ENCODE assay signal across 8 cellular contexts in the genomic region with DNA sequence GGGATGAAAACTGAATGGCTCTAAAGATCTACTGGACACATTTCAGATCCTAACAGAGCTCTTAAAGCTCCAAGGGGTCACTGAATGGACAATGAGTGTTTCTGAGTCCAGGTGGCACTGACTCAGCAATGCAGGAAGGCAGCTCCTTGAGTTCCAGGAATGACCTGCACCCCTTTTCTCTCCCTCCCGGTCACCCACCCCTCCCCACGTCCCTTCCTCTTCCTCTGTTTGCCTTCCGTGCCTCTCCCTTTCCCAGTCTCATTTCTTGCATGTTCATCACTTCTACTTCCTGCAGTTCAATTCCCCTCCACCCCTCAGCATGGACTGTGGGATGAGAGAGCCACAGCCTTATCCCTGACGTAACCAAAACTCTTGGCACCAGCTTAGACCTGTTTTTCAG.
DNase-seq lines count a peak whose midpoint lies in the region; ATAC-seq and TF ChIP-seq lines count a peak whose summit lies in the region.
"Not testable (repeated sequence)": the region's sequence is repeated elsewhere in the genome, so short reads cannot be mapped to it uniquely, and the experiment has no call there.

No MANE protein-coding gene starts in this region.

- H3K27me3 ChIP-seq in PC-9 (ENCODE audit: insufficient read depth, low read depth); right lobe of liver: not testable (repeated sequence)

- peak overlapping the region; percentile 39 for H3K27ac Mint-ChIP-seq in glutamatergic neuron (ENCODE audit: unreplicated experiment)

- H3K27me3 Mint-ChIP-seq in glutamatergic neuron (ENCODE audit: unreplicated experiment) = peaks cover 18% of the 10 kb centered on the region

- not testable (repeated sequence) for H3K4me3 Mint-ChIP-seq in glutamatergic neuron (ENCODE audit: unreplicated experiment)

- not testable (repeated sequence) for H3K79me2 ChIP-seq in PC-9 (ENCODE audit: low read depth)

- not testable (repeated sequence) for H3K9me3 ChIP-seq in PC-9 (ENCODE audit: insufficient read depth, low read depth); right lobe of liver

- H3K4me2 ChIP-seq in PC-9 = peak overlapping the region; percentile 57

- not testable (repeated sequence) for BruUV-seq in PC-9 (replicated peaks; lab: Mats Ljungman, UMichigan)

- intact Hi-C loops in PC-9 (cut with micrococcal nuclease; ENCODE audit: unreplicated experiment); left ventricle myocardium superior (cut with micrococcal nuclease); right lobe of liver (cut with DNase I): not testable (repeated sequence)

- DNase-seq in HT1080 (ENCODE audit: low read depth) (peak; percentile 15), PC-9 (peak; percentile 74 to 94), astrocyte of the hippocampus (ENCODE audit: low read depth, low spot score) (peak; percentile 17), dermis blood vessel endothelial cell (peak; percentile 69), renal cortical epithelial cell (ENCODE audit: low read depth) (peak; percentile 78)
- not testable (repeated sequence) for DNase-seq in glutamatergic neuron, left ventricle myocardium superior, right lobe of liver

- H3K9me2 ChIP-seq in PC-9 (ENCODE audit: insufficient read depth) = not testable (repeated sequence)

- peaks cover 33% of the 10 kb centered on the region for H3K4me1 Mint-ChIP-seq in glutamatergic neuron (ENCODE audit: low read depth, unreplicated experiment)

- WGBS in right lobe of liver (ENCODE audit: insufficient coverage, low coverage, low lambda C conversion rate, missing lambda C conversion rate) = 18% methylated on average over 4 of the region's 4 CpGs

- not testable (repeated sequence) for TF ChIP-seq CTCF in PC-9 (conservative IDR thresholded peaks at IDR 0.05); glutamatergic neuron (IDR thresholded peaks at IDR 0.05; ENCODE audit: partially characterized antibody, unreplicated experiment); right lobe of liver (IDR thresholded peaks at IDR 0.05)

- peak; percentile 59 for ATAC-seq in left ventricle myocardium superior
- ATAC-seq in right lobe of liver = peak; percentile 38 to 82 (median 61)

- not testable (repeated sequence) for H4K20me1 ChIP-seq in PC-9 (ENCODE audit: insufficient read depth)

- peak overlapping the region; percentile 95 for H3K27ac ChIP-seq in PC-9
- H3K27ac ChIP-seq in right lobe of liver = not testable (repeated sequence)

- not testable (repeated sequence) for H2AFZ ChIP-seq in PC-9

- peaks cover 46% of the 10 kb centered on the region for H3F3A ChIP-seq in PC-9 (ENCODE audit: insufficient read depth, low read depth)

- peaks cover 14% of the 10 kb centered on the region for H3K9me3 Mint-ChIP-seq in glutamatergic neuron (ENCODE audit: unreplicated experiment)

- H3K4me1 ChIP-seq in PC-9 (replicated peaks; ENCODE audit: insufficient read depth) = peaks cover 63% of the 10 kb centered on the region
- H3K4me1 ChIP-seq in right lobe of liver = not testable (repeated sequence)

- H3K36me3 Mint-ChIP-seq in glutamatergic neuron (ENCODE audit: unreplicated experiment) = peaks cover 16% of the 10 kb centered on the region

- POLR2A ChIA-PET in PC-9 (lab: Charles Lee; ENCODE audit: unreplicated experiment) = interaction anchor here (0.6 to 0.9 kb wide), 5 partner anchors 9 to 136 kb away, joined by 3 to 20 read pairs (median 6); no protein-coding TSS in a partner anchor

- not testable (repeated sequence) for H3K4me3 ChIP-seq in PC-9, right lobe of liver

- not testable (repeated sequence) for H3K36me3 ChIP-seq in PC-9 (ENCODE audit: low read depth); right lobe of liver

- TF ChIP-seq POLR2A in right lobe of liver (IDR thresholded peaks at IDR 0.05) = not testable (repeated sequence)

- CTCF ChIA-PET in PC-9 (lab: Charles Lee) = interaction anchor here (0.6 to 0.9 kb wide), 4 partner anchors 62 to 772 kb away, joined by 3 read pairs; no protein-coding TSS in a partner anchor
